Comparison of ENCODE assay signal across 22 cellular contexts in genomic region chr7:139018910-139019309, GRCh38. TPM values are rescaled to one million over a fixed set of nuclear protein-coding genes. Genes with fewer than 3 reads are reported as not detected.
A peak's percentile ranks its signal among the peaks of the same experiment; 100 is the strongest.
DNase-seq lines count a peak whose midpoint lies in the region; ATAC-seq, FAIRE-seq and TF ChIP-seq lines count a peak whose summit lies in the region.
"Had no signal": no experiment of that assay in that cellular context is flagged by ENCODE, and none has a peak within 500 bp of the region (broad histone marks: within the 10 kb centered on the region; RNA-seq: fewer than 3 reads in every experiment).

No MANE protein-coding gene starts in this region.

- in situ Hi-C loops in K562 (cut with MboI), result no loop called here

- TF ChIP-seq POLR2A in K562 (conservative IDR thresholded peaks at IDR 0.05), result no peak

- no peak for TF ChIP-seq RAD21 in K562 (CRISPR knock-in tag; conservative IDR thresholded peaks at IDR 0.05 in 1 of 2, IDR thresholded peaks at IDR 0.05 in 1 of 2)

- H3K4me1 Mint-ChIP-seq in nephron progenitor cell (peaks cover 10% of the 10 kb centered on the region), GM23338 (peaks cover 9% of the 10 kb centered on the region; the same call in 2 of the 3 replicates)
- H3K4me1 Mint-ChIP-seq in stimulated activated memory B cell treated with anti-CD40 and anti-IgM and Interleukin-4, amounts not matched to agents 10 μg/mL and 1 μg/mL and 100 μg/mL, for 72 hours, result peaks cover 6% of the 10 kb centered on the region

- no TSS peak for BruUV-seq in K562 (replicated peaks; lab: Mats Ljungman, UMichigan)

- no peaks in the 10 kb centered on the region for H3K9me3 Mint-ChIP-seq in nephron progenitor cell
- H3K9me3 Mint-ChIP-seq in stimulated activated memory B cell treated with anti-CD40 and anti-IgM and Interleukin-4, amounts not matched to agents 10 μg/mL and 1 μg/mL and 100 μg/mL, for 72 hours, result no peaks in the 10 kb centered on the region
- H3K9me3 Mint-ChIP-seq in GM23338, result no peaks in the 10 kb centered on the region
- H3K9me3 Mint-ChIP-seq: CD8-positive, alpha-beta memory T cell; H9; IgD-negative memory B cell had no signal

- H3K27me3 Mint-ChIP-seq in nephron progenitor cell (ENCODE audit: low read depth, poor library complexity) (peaks cover 6% of the 10 kb centered on the region), GM23338 (ENCODE audit: insufficient read depth, low read depth, poor library complexity) (peaks cover 14% of the 10 kb centered on the region)
- peaks cover 15% of the 10 kb centered on the region for H3K27me3 Mint-ChIP-seq in stimulated activated memory B cell treated with anti-CD40 and anti-IgM and Interleukin-4, amounts not matched to agents 10 μg/mL and 1 μg/mL and 100 μg/mL, for 72 hours
- H3K27me3 Mint-ChIP-seq: IgD-negative memory B cell had no signal

- no peaks in the 10 kb centered on the region for H3K9me3 ChIP-seq in K562 (replicated peaks; ENCODE audit: control insufficient read depth, insufficient read depth, low read depth, low read length)
- H3K9me3 ChIP-seq: BLaER1, Caco-2 had no signal

- peak; percentile 21 for ATAC-seq in K562
- ATAC-seq in stimulated activated memory B cell treated with anti-CD40 and anti-IgM and Interleukin-4, amounts not matched to agents 10 μg/mL and 1 μg/mL and 100 μg/mL, for 72 hours, result no peak
- ATAC-seq in GM23338, result no peak; the same call in 2 of the 3 replicates
- ATAC-seq in GM18867 (IDR thresholded peaks at IDR 0.05; ENCODE audit: unreplicated experiment), result no peak

- TF ChIP-seq CTCF in K562 (IDR thresholded peaks at IDR 0.05 in 2 of 3, conservative IDR thresholded peaks at IDR 0.05 in 1 of 3; ENCODE audit: insufficient read depth in 2 of 3, low read depth in 1 of 3, low read length in 3 of 3) (no peak), nephron progenitor cell (IDR thresholded peaks at IDR 0.05) (no peak), GM23338 (conservative IDR thresholded peaks at IDR 0.05; ENCODE audit: low read depth in 2 of 2) (no peak)

- peak overlapping the region; percentile 22 for H3K27ac Mint-ChIP-seq in nephron progenitor cell
- peak overlapping the region; percentile 22 for H3K27ac Mint-ChIP-seq in stimulated activated memory B cell treated with anti-CD40 and anti-IgM and Interleukin-4, amounts not matched to agents 10 μg/mL and 1 μg/mL and 100 μg/mL, for 72 hours
- H3K27ac Mint-ChIP-seq in GM23338, result no peak overlapping the region

- H3F3A ChIP-seq in GM23338 (replicated peaks; ENCODE audit: low read depth), result 0 out of 2 replicates have a peak, but pooled peaks cover 5% of the 10 kb centered on the region

- H3K79me2 ChIP-seq in K562 (ENCODE audit: control insufficient read depth, insufficient read depth, low read length) (no peaks in the 10 kb centered on the region), GM23338 (replicated peaks; ENCODE audit: insufficient read depth) (no peaks in the 10 kb centered on the region)

- H3K9ac ChIP-seq in K562 (ENCODE audit: insufficient read depth in 1 of 2, low read depth in 2 of 2, low read length in 2 of 2), result no peak overlapping the region
- H3K9ac ChIP-seq: BLaER1, GM23248, KMS-11 had no signal

- H3K4me3 ChIP-seq in K562 (no peak overlapping the region), GM23338 (no peak overlapping the region)
- H3K4me3 ChIP-seq: BLaER1, GM23248 had no signal

- H3K9me1 ChIP-seq in K562 (ENCODE audit: control insufficient read depth, insufficient read depth, low read length), result no peaks in the 10 kb centered on the region

- H3K4me3 Mint-ChIP-seq in nephron progenitor cell, result no peak overlapping the region
- no peak overlapping the region for H3K4me3 Mint-ChIP-seq in stimulated activated memory B cell treated with anti-CD40 and anti-IgM and Interleukin-4, amounts not matched to agents 10 μg/mL and 1 μg/mL and 100 μg/mL, for 72 hours
- H3K4me3 Mint-ChIP-seq in GM23338, result no peak overlapping the region
- H3K4me3 Mint-ChIP-seq: CD8-positive, alpha-beta memory T cell; H9; IgD-negative memory B cell had no signal

- intact Hi-C loops in K562 (cut with micrococcal nuclease), result loop anchor here (5.0 to 10.0 kb wide), 3 partner anchors 38 to 323 kb away; partner anchors contain the start of gene FMC1

- 10% methylated on average over 3 of the region's 3 CpGs for WGBS in K562 (ENCODE audit: insufficient coverage, low coverage, missing lambda C conversion rate)

- H3K36me3 ChIP-seq in K562 (ENCODE audit: control insufficient read depth, insufficient read depth, low read length), result no peaks in the 10 kb centered on the region
- H3K36me3 ChIP-seq in GM23338 (ENCODE audit: insufficient read depth), result no peaks in the 10 kb centered on the region

- CTCF ChIA-PET in K562 (lab: Yijun Ruan, JAX; ENCODE audit: low intra/inter-chr PET ratio), result interaction anchor here (4.6 kb wide), 1 partner anchor 56 kb away, joined by 51 read pairs; no protein-coding TSS in a partner anchor

- no peak for TF ChIP-seq EP300 in K562 (IDR thresholded peaks at IDR 0.05; ENCODE audit: low read length)

- no peaks in the 10 kb centered on the region for H3K4me1 ChIP-seq in K562 (replicated peaks in 1 of 2; ENCODE audit: control insufficient read depth in 2 of 2, insufficient read depth in 2 of 2, low read length in 2 of 2)
- H3K4me1 ChIP-seq in GM23338 (ENCODE audit: insufficient read depth), result no peaks in the 10 kb centered on the region; the same call in 1 of the 2 replicates
- H3K4me1 ChIP-seq: BLaER1 had no signal

- no peaks in the 10 kb centered on the region for H3K9me2 ChIP-seq in GM23338 (ENCODE audit: insufficient read depth)

- no peak overlapping the region for H3K4me2 ChIP-seq in K562 (ENCODE audit: insufficient read depth, low read length)
- no peak overlapping the region for H3K4me2 ChIP-seq in GM23338
- H3K4me2 ChIP-seq: BLaER1, KMS-11 had no signal

- H3K36me3 Mint-ChIP-seq in nephron progenitor cell (ENCODE audit: low read depth) (no peaks in the 10 kb centered on the region), GM23338 (ENCODE audit: low read depth) (peaks cover 7% of the 10 kb centered on the region; the same call in 2 of the 3 replicates)
- peaks cover 9% of the 10 kb centered on the region for H3K36me3 Mint-ChIP-seq in stimulated activated memory B cell treated with anti-CD40 and anti-IgM and Interleukin-4, amounts not matched to agents 10 μg/mL and 1 μg/mL and 100 μg/mL, for 72 hours

- H2AFZ ChIP-seq in K562 (ENCODE audit: low read depth, low read length) (no peak overlapping the region; the same call in 1 of the 2 replicates), GM23338 (no peak overlapping the region)
- H2AFZ ChIP-seq: GM23248 had no signal

- H3K27ac ChIP-seq in K562 (ENCODE audit: extremely low read depth, low read depth, low read length) (no peak overlapping the region), GM23338 (ENCODE audit: low read depth) (no peak overlapping the region; the same call in 1 of the 2 replicates)
- H3K27ac ChIP-seq: 22Rv1, BLaER1, GM23248, KMS-11 had no signal

- no peaks in the 10 kb centered on the region; the same call in 1 of the 2 replicates for H4K20me1 ChIP-seq in K562 (replicated peaks; ENCODE audit: control insufficient read depth, insufficient read depth, low read length)
- H4K20me1 ChIP-seq in GM23338 (replicated peaks; ENCODE audit: insufficient read depth), result no peaks in the 10 kb centered on the region

- H3K27me3 ChIP-seq in K562 (ENCODE audit: control insufficient read depth in 2 of 2, insufficient read depth in 2 of 2, low read length in 2 of 2), result peaks cover 16 to 18% of the 10 kb centered on the region in 2 experiments
- no peaks in the 10 kb centered on the region for H3K27me3 ChIP-seq in GM23338 (ENCODE audit: insufficient read depth)
- H3K27me3 ChIP-seq: BLaER1 had no signal

- no peak for FAIRE-seq in K562 (lab: Jason Lieb, UNC)
- FAIRE-seq: G401.6, GM12892 had no signal

- POLR2A ChIA-PET in K562 (lab: Yijun Ruan, JAX), result interaction anchor here (0.9 to 1.3 kb wide), 4 partner anchors 11 to 56 kb away, joined by 3 read pairs; no protein-coding TSS in a partner anchor

- DNase-seq in DMS 273 (lab: John Stamatoyannopoulos, UW; ENCODE audit: unreplicated experiment) (peak; percentile 21), DMS 273 treated with DMSO at 0.1 percent for 48 hours (lab: John Stamatoyannopoulos, UW) (no peak), K562 (ENCODE audit: extremely low read depth in 1 of 4, low spot score in 3 of 4) (peak in 1 of 4 experiments; percentile 9), nephron progenitor cell (no peak), GM23338 (ENCODE audit: low spot score) (no peak), NCI-H748 (lab: John Stamatoyannopoulos, UW; ENCODE audit: unreplicated experiment) (no peak)
- DNase-seq: AML-193; Caco-2; CD8-positive, alpha-beta memory T cell; DMS153; DMS79 treated with DMSO at 0.1 percent for 48 hours; EL; GM23248; H9 had no signal

RNA-seq across cellular contexts. Expression of gene ZC3HAV1L, which starts 16.9 kb away (rescaled TPM):
- not detected in 2 replicates for total RNA-seq in K562 (2011; cell fraction: chromatin; rRNA removed; ENCODE audit: low replicate concordance)
- not detected in 2 replicates for total RNA-seq in K562 (2011; cell fraction: nucleolus; rRNA removed)
- not detected in 2 replicates for total RNA-seq in K562 (2011; cell fraction: nucleoplasm; rRNA removed)
- not detected in 2 replicates for total RNA-seq in K562 (2014; rRNA removed)
- total RNA-seq in K562 (2014; rRNA removed; fragmentation: Illumina TruSeq; extraction: Trizol), result not detected in 2 replicates
- not detected in 2 replicates for total RNA-seq in K562 (2015; rRNA removed; fragmentation: Illumina TruSeq; extraction: Trizol)
- total RNA-seq in K562 (2021), result not detected in 2 replicates
- not detected in 2 replicates for polyA plus RNA-seq in K562 (2011; rRNA removed)
- polyA plus RNA-seq in K562 (2011; cell fraction: cytosol; rRNA removed), result not detected in 2 replicates
- not detected in 2 replicates for polyA plus RNA-seq in K562 (2011; cell fraction: nucleus; rRNA removed)
- polyA plus RNA-seq in K562 (2012), result not detected in 2 replicates
- not detected in 2 replicates for polyA plus RNA-seq in K562 (2014; fragmentation: Illumina TruSeq; extraction: Trizol)
- polyA plus RNA-seq in K562 (2014; fragmentation: Nextera tagmentation; extraction: Ambion mirVana), result not detected
- polyA plus RNA-seq in K562 (2014; rRNA removed), result not detected in 2 replicates
- polyA minus RNA-seq in K562 (2011; rRNA and poly(A)+ RNA removed), result not detected in 2 replicates
- not detected in 2 replicates for polyA minus RNA-seq in K562 (2011; cell fraction: cytosol; rRNA and poly(A)+ RNA removed)
- polyA minus RNA-seq in K562 (2011; cell fraction: nucleus; rRNA and poly(A)+ RNA removed), result not detected in 2 replicates
- total RNA-seq in GM23338 (2014; rRNA removed; shearing (Covaris generic)), result 10.1 and 11.3 TPM in 2 replicates
- 2.0 and 2.1 TPM in 2 replicates for polyA plus RNA-seq in GM23338 (2016; fragmentation: Nextera tagmentation; extraction: Ambion mirVana)
- total RNA-seq: H9 had no signal

RNA-seq across cellular contexts. Expression of gene KIAA1549, which starts 37.7 kb away (rescaled TPM):
- 1.3 and 1.6 TPM in 2 replicates for total RNA-seq in K562 (2011; cell fraction: chromatin; rRNA removed; ENCODE audit: low replicate concordance)
- total RNA-seq in K562 (2011; cell fraction: nucleolus; rRNA removed), result 0.53 and 0.67 TPM in 2 replicates
- 0.88 and 1.8 TPM in 2 replicates for total RNA-seq in K562 (2011; cell fraction: nucleoplasm; rRNA removed)
- total RNA-seq in K562 (2014; rRNA removed) (0.04 and 0.09 TPM in 2 replicates), K562 (2014; rRNA removed; fragmentation: Illumina TruSeq; extraction: Trizol) (0.07 and 0.10 TPM in 2 replicates), K562 (2015; rRNA removed; fragmentation: Illumina TruSeq; extraction: Trizol) (0.04 TPM in 2 replicates), K562 (2021) (0.25 and 0.29 TPM in 2 replicates)
- polyA plus RNA-seq in K562 (2011; rRNA removed) (0.17 and 0.24 TPM in 2 replicates), K562 (2014; fragmentation: Illumina TruSeq; extraction: Trizol) (0.16 and 0.24 TPM in 2 replicates), K562 (2014; fragmentation: Nextera tagmentation; extraction: Ambion mirVana) (under 1 TPM; 0.01 TPM), K562 (2014; rRNA removed) (0.04 and 0.05 TPM in 2 replicates), GM23338 (2016; fragmentation: Nextera tagmentation; extraction: Ambion mirVana) (3.6 TPM in 2 replicates)
- 0.27 and 0.29 TPM in 2 replicates for polyA plus RNA-seq in K562 (2011; cell fraction: cytosol; rRNA removed)
- 0.48 and 0.78 TPM in 2 replicates for polyA plus RNA-seq in K562 (2011; cell fraction: nucleus; rRNA removed)
- 0.17 and 0.24 TPM in 2 replicates for polyA plus RNA-seq in K562 (2012)
- 0.39 and 0.48 TPM in 2 replicates for polyA minus RNA-seq in K562 (2011; rRNA and poly(A)+ RNA removed)
- 0.10 and 0.55 TPM in 2 replicates for polyA minus RNA-seq in K562 (2011; cell fraction: cytosol; rRNA and poly(A)+ RNA removed)
- 0.67 TPM in 2 replicates for polyA minus RNA-seq in K562 (2011; cell fraction: nucleus; rRNA and poly(A)+ RNA removed)
- total RNA-seq in GM23338 (2014; rRNA removed; shearing (Covaris generic)), result 11.6 and 13.5 TPM in 2 replicates
- polyA plus RNA-seq: CD8-positive, alpha-beta memory T cell; IgD-negative memory B cell had no signal

Comparison
In these comparisons a context has a peak if more than half of its experiments do, and no peak if none do; other contexts are left out.
1. RNA of gene ZC3HAV1L, which starts 16.9 kb away (total RNA-seq): 10.1 to 11.3 TPM in GM23338; not detected in K562; every median in the first group is over 10 times any median in the second.